Comparison of ENCODE assay signal across 12 cellular contexts in the genomic region with DNA sequence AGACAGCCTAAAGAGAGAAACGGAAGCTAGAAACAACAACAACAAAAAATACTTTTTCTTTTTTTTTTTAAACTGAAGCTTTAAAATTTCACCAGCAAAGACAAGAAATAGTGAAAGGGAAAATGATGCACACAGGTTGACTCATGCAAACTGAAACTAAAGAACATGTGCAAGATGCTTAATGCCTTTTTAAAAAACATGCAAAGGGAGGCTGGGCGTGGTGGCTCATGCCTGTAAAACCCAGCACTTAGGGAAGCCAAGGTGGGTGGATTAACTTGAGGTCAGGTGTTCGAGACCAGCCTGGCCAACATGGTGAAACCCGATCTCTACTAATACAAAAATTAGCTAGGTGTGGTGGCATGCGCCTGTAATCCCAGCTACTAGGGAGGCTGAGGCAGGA. TPM values are rescaled to one million over a fixed set of nuclear protein-coding genes. Genes with fewer than 3 reads are reported as not detected.
DNase-seq lines count a peak whose midpoint lies in the region; ATAC-seq and TF ChIP-seq lines count a peak whose summit lies in the region.
"Had no signal": no experiment of that assay in that cellular context is flagged by ENCODE, and none has a peak within 500 bp of the region (broad histone marks: within the 10 kb centered on the region; RNA-seq: fewer than 3 reads in every experiment).

No MANE protein-coding gene starts in this region.

- TF ChIP-seq POLR2A in testis (IDR thresholded peaks at IDR 0.05) (no peak), tibial nerve (IDR thresholded peaks at IDR 0.05) (no peak)

- H3K36me3 ChIP-seq in testis (ENCODE audit: low read depth, missing control alignments) (no peaks in the 10 kb centered on the region), tibial nerve (no peaks in the 10 kb centered on the region)

- H3K4me3 ChIP-seq in GM12864 (ENCODE audit: low read depth, low read length) (no peak overlapping the region), testis (no peak overlapping the region), tibial nerve (no peak overlapping the region)
- H3K4me3 ChIP-seq: gastroesophageal sphincter had no signal

- no peak for TF ChIP-seq EP300 in tibial nerve (IDR thresholded peaks at IDR 0.05)

- DNase-seq in GM12864 (ENCODE audit: low read depth), result peak; percentile 15
- DNase-seq in activated T-cell treated with anti-CD3 and anti-CD28 coated beads, Interleukin-2, amount 50 U/mL, for 48 hours, result peak; percentile 68
- DNase-seq in stimulated activated CD4-positive, alpha-beta T cell treated with anti-CD3 and anti-CD28 coated beads, Interleukin-12 subunit alpha, Interleukin-12 subunit beta, amount 100 ng/mL, for 24 hours (ENCODE audit: low read depth in 2 of 2), result peak; percentile 40 to 41
- no peak for DNase-seq in GM03348 (ENCODE audit: low spot score)
- no peak for DNase-seq in testis
- DNase-seq in tibial nerve (ENCODE audit: low spot score in 2 of 2), result no peak
- DNase-seq: aorta, COR-L47, NCI-H1436 had no signal

- H3K4me1 ChIP-seq in testis, result no peaks in the 10 kb centered on the region
- H3K4me1 ChIP-seq in tibial nerve, result peaks cover 0 to 20% (median 0%) of the 10 kb centered on the region in 4 donors
- H3K4me1 ChIP-seq: gastroesophageal sphincter had no signal

- WGBS in testis, 2 donors, result 88% methylated on average over 5 of the region's 5 CpGs
- whole genome bisulfite sequencing in tibial nerve, 2 donors, result 86 to 93% methylated on average over 5 of the region's 5 CpGs

- intact Hi-C loops in testis (cut with DNase I; ENCODE audit: low total_unique reads), result no loop called here

- ATAC-seq in HG02938 (IDR thresholded peaks at IDR 0.05; ENCODE audit: unreplicated experiment) (peak; percentile 67), GM19452 (IDR thresholded peaks at IDR 0.05; ENCODE audit: unreplicated experiment) (no peak)
- ATAC-seq: gastroesophageal sphincter had no signal

- no peaks in the 10 kb centered on the region for H3K27me3 ChIP-seq in testis
- H3K27me3 ChIP-seq in tibial nerve, result no peaks in the 10 kb centered on the region
- H3K27me3 ChIP-seq: gastroesophageal sphincter had no signal

- TF ChIP-seq CTCF in GM12864 (IDR thresholded peaks at IDR 0.05; ENCODE audit: low read depth, low read length, missing control alignments) (no peak), testis (IDR thresholded peaks at IDR 0.05) (no peak), tibial nerve (IDR thresholded peaks at IDR 0.05) (no peak)

- H3K27ac ChIP-seq in testis (no peak overlapping the region), tibial nerve (no peak overlapping the region)
- H3K27ac ChIP-seq: gastroesophageal sphincter had no signal

- no peaks in the 10 kb centered on the region for H3K9me3 ChIP-seq in testis
- no peaks in the 10 kb centered on the region for H3K9me3 ChIP-seq in tibial nerve
- H3K9me3 ChIP-seq: gastroesophageal sphincter had no signal

RNA-seq across cellular contexts. Expression of a gene that starts 15.1 kb away (rescaled TPM):
- total RNA-seq in testis (10 to 100 TPM; 11.0 to 39.3 TPM), tibial nerve (10 to 100 TPM in 3 of 4 donors, 1 to 10 TPM in 1; 9.2 to 38.9 (median 25.4) TPM)
- polyA plus RNA-seq in testis (ENCODE audit: insufficient read depth, low read depth, low replicate concordance), result 19.2 TPM

RNA-seq across cellular contexts. Expression of a gene that starts 56.7 kb away (rescaled TPM):
- 10 to 100 TPM in 1 of 2 donors, 1 to 10 TPM in 1; 9.7 to 12.1 TPM for total RNA-seq in testis
- 6.9 TPM for polyA plus RNA-seq in testis (ENCODE audit: insufficient read depth, low read depth, low replicate concordance)
- 10 to 100 TPM; 12.9 to 17.5 (median 16.0) TPM for total RNA-seq in tibial nerve

Comparison
In these comparisons a context has a peak if more than half of its experiments do, and no peak if none do; other contexts are left out.
1. DNase-seq: peak in GM12864 (single experiment), activated T-cell treated with anti-CD3 and anti-CD28 coated beads, Interleukin-2, amount 50 U/mL, for 48 hours (2 of 2) and stimulated activated CD4-positive, alpha-beta T cell treated with anti-CD3 and anti-CD28 coated beads, Interleukin-12 subunit alpha, Interleukin-12 subunit beta, amount 100 ng/mL, for 24 hours (2 of 2); none in GM03348 (single experiment), testis (single experiment) and tibial nerve (0 of 2).